ENCODE assay signal across 2 cellular contexts in genomic region chr6:153963352-153963751, GRCh38.
TF ChIP-seq lines count a peak whose summit lies in the region.

No MANE protein-coding gene starts in this region.

TF ChIP-seq in SK-N-SH, 30 proteins besides CTCF, POLR2A, EP300 and RAD21:
- TF ChIP-seq FOSL2 (IDR thresholded peaks at IDR 0.05; ENCODE audit: borderline replicate concordance, low read depth) (no peak), PBX3 (IDR thresholded peaks at IDR 0.05) (no peak)
TF ChIP-seq in SK-N-SH: peak in this region for 0.

TF ChIP-seq in SK-N-SH treated with all-trans-retinoic acid at 6 μM for 48 hours, 23 proteins besides CTCF, POLR2A, EP300 and RAD21:
- no peak for TF ChIP-seq TCF4 (CRISPR knock-in tag; IDR thresholded peaks at IDR 0.05; ENCODE audit: borderline replicate concordance)
- no peak for TF ChIP-seq ZNF70 (CRISPR knock-in tag; IDR thresholded peaks at IDR 0.05)
- no peak for TF ChIP-seq ZFP30 (CRISPR knock-in tag; IDR thresholded peaks at IDR 0.05)
- TF ChIP-seq, protein P1, sequence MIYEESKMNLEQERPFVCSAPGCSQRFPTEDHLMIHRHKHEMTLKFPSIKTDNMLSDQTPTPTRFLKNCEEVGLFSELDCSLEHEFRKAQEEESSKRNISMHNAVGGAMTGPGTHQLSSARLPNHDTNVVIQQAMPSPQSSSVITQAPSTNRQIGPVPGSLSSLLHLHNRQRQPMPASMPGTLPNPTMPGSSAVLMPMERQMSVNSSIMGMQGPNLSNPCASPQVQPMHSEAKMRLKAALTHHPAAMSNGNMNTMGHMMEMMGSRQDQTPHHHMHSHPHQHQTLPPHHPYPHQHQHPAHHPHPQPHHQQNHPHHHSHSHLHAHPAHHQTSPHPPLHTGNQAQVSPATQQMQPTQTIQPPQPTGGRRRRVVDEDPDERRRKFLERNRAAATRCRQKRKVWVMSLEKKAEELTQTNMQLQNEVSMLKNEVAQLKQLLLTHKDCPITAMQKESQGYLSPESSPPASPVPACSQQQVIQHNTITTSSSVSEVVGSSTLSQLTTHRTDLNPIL (CRISPR knock-in tag; IDR thresholded peaks at IDR 0.05; ENCODE audit: low read depth): no peak
- TF ChIP-seq ISL1 (CRISPR knock-in tag; IDR thresholded peaks at IDR 0.05): no peak
- TF ChIP-seq RARB (CRISPR knock-in tag; IDR thresholded peaks at IDR 0.05): no peak
- no peak for TF ChIP-seq ESRRG (CRISPR knock-in tag; IDR thresholded peaks at IDR 0.05)
- TF ChIP-seq CSRNP3 (CRISPR knock-in tag; IDR thresholded peaks at IDR 0.05): no peak
